Comparison of ENCODE assay signal across 8 cellular contexts in the genomic region with DNA sequence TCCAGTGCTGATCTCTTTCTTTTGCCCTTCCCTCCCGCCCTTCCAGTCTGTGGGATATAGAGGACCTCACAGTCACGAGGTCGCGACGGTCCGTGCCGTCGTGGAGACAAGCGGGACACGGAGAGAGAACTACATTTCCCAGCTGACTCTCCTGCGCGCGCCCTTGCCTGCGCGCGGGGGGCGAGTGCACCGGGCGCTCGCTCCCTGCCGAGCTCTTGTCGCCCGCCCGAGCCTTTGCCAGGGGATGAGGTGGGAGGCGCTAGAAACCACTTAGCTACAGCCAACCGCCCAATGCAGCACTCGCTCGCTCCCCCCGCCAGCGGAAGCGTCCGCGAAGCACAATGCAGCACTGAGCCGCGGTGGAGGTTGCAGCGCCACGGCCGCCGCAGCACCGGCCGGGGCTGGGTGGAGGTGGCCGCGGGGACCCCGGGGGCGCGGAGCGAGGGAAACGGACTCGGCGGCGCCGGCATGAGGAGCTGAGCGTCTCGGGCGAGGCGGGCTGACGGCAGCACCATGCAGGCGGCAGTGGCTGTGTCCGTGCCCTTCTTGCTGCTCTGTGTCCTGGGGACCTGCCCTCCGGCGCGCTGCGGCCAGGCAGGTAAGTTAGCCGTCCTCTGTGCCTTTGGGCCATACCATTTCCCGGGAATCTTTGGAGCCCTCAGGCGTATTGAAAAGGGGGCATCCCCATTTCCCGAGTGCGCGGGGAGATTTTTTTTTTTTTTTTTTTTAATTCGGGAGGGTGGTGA. TPM values are rescaled to one million over a fixed set of nuclear protein-coding genes. Genes with fewer than 3 reads are reported as not detected.
A peak's percentile ranks its signal among the peaks of the same experiment; 100 is the strongest.
DNase-seq lines count a peak whose midpoint lies in the region; ATAC-seq and TF ChIP-seq lines count a peak whose summit lies in the region.

A gene with protein sequence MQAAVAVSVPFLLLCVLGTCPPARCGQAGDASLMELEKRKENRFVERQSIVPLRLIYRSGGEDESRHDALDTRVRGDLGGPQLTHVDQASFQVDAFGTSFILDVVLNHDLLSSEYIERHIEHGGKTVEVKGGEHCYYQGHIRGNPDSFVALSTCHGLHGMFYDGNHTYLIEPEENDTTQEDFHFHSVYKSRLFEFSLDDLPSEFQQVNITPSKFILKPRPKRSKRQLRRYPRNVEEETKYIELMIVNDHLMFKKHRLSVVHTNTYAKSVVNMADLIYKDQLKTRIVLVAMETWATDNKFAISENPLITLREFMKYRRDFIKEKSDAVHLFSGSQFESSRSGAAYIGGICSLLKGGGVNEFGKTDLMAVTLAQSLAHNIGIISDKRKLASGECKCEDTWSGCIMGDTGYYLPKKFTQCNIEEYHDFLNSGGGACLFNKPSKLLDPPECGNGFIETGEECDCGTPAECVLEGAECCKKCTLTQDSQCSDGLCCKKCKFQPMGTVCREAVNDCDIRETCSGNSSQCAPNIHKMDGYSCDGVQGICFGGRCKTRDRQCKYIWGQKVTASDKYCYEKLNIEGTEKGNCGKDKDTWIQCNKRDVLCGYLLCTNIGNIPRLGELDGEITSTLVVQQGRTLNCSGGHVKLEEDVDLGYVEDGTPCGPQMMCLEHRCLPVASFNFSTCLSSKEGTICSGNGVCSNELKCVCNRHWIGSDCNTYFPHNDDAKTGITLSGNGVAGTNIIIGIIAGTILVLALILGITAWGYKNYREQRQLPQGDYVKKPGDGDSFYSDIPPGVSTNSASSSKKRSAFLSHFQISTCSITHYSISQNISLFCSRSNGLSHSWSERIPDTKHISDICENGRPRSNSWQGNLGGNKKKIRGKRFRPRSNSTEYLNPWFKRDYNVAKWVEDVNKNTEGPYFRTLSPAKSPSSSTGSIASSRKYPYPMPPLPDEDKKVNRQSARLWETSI (plus strand): TSS at position 299 of the 746 bp plus-strand sequence. CDS start 215 bp downstream, at position 514.

- H3K4me3 ChIP-seq in right atrium auricular region, result peak within 1 kb of the TSS; percentile 64 to 83
- H3K4me3 ChIP-seq in uterus, result peak within 1 kb of the TSS; percentile 52 to 67

- DNase-seq in GM13977 (ENCODE audit: low spot score) (peak; percentile 94), NCI-H1436 (lab: John Stamatoyannopoulos, UW) (peak; percentile 93), T-cell (peak; percentile 51 to 85 (median 73)), amygdala (lab: John Stamatoyannopoulos, UW) (peak; percentile 64 to 97 (median 90)), right atrium auricular region (ENCODE audit: low spot score) (peak; percentile 66), pulmonary artery endothelial cell (ENCODE audit: low read depth, low spot score) (peak; percentile 51), uterus (peak; percentile 87 to 88)

- POLR2A ChIA-PET in T-cell (lab: Charles Lee), result interaction anchor here in 1 of 2 donors (0.7 to 0.8 kb wide), 2 partner anchors 286 to 712 kb away, joined by 3 read pairs; a partner anchor contains a TSS

- no peaks in the 10 kb centered on the region for H3K9me3 ChIP-seq in right atrium auricular region
- no peaks in the 10 kb centered on the region for H3K9me3 ChIP-seq in uterus

- TF ChIP-seq POLR2A in uterus (IDR thresholded peaks at IDR 0.05), result peak; percentile 49 to 51

- H3K27me3 ChIP-seq in right atrium auricular region (no peaks in the 10 kb centered on the region), uterus (no peaks in the 10 kb centered on the region)

- peaks cover 4% of the 10 kb centered on the region for H3K36me3 Mint-ChIP-seq in T-cell

- H3K4me1 Mint-ChIP-seq in T-cell, result peaks cover 11 to 21% (median 11%) of the 10 kb centered on the region in 3 donors

- H3K36me3 ChIP-seq in right atrium auricular region, result no peaks in the 10 kb centered on the region
- H3K36me3 ChIP-seq in uterus, result no peaks in the 10 kb centered on the region

- intact Hi-C loops in uterus (cut with DNase I; ENCODE audit: low total_unique reads), result no loop called here

- ATAC-seq in HG02852 (IDR thresholded peaks at IDR 0.05; ENCODE audit: unreplicated experiment), result peak; percentile 96
- peak; percentile 93 to 98 (median 98) for ATAC-seq in T-cell (replicated peaks in 1 of 4)

- H3K27me3 Mint-ChIP-seq in T-cell, result peaks cover 0 to 2% of the 10 kb centered on the region in 2 donors

- CTCF ChIA-PET in T-cell (lab: Charles Lee), result interaction anchor here (0.5 to 1.3 kb wide), 5 partner anchors 47 to 770 kb away, joined by 4 to 8 read pairs (median 5); a partner anchor contains a TSS

- H3K27ac ChIP-seq in right atrium auricular region, result peak within 1 kb of the TSS; percentile 66 to 72
- peak within 1 kb of the TSS; percentile 64 to 67 for H3K27ac ChIP-seq in uterus

- in situ Hi-C loops in GM13977 (cut with MboI; ENCODE audit: low pct_unique_long_range_greater_than_20kb, low sequenced_read_pairs, unreplicated experiment), result no loop called here

- peaks cover 0 to 9% of the 10 kb centered on the region in 2 donors for H3K4me1 ChIP-seq in right atrium auricular region
- peaks cover 0 to 7% of the 10 kb centered on the region in 2 donors for H3K4me1 ChIP-seq in uterus

- H3K4me3 Mint-ChIP-seq in T-cell, result peak within 1 kb of the TSS; percentile 87 to 91 (median 88)

- TF ChIP-seq CTCF in GM13977 (IDR thresholded peaks at IDR 0.05; ENCODE audit: extremely low read depth, insufficient read depth, missing control alignments) (no peak), right atrium auricular region (IDR thresholded peaks at IDR 0.05) (peak in 1 of 2 donors; percentile 38), uterus (IDR thresholded peaks at IDR 0.05) (no peak)

- peak within 1 kb of the TSS; percentile 69 to 82 for H3K27ac Mint-ChIP-seq in T-cell

- no peaks in the 10 kb centered on the region for H3K9me3 Mint-ChIP-seq in T-cell

RNA-seq across cellular contexts. Expression of the gene that starts here (rescaled TPM):
- 1 to 10 TPM; 2.9 to 5.6 (median 4.3) TPM for total RNA-seq in T-cell
- total RNA-seq in right atrium auricular region, result 1 to 10 TPM; 1.9 to 3.9 TPM
- 0.13 and 1.5 TPM in 2 replicates for total RNA-seq in pulmonary artery endothelial cell
- 10 to 100 TPM in 2 of 4 donors, 1 to 10 TPM in 2; 6.8 to 87.5 (median 13.3) TPM for total RNA-seq in uterus

Comparison
In these comparisons a context has a peak if more than half of its experiments do, and no peak if none do; other contexts are left out.
1. Peak in every context shown above with its lines: DNase-seq, ATAC-seq, H3K4me3 ChIP-seq and H3K27ac ChIP-seq.